Comparison of ENCODE assay signal across 1 cellular context in genomic region chr1:234978397-234979291, GRCh38.
TF ChIP-seq lines count a peak whose summit lies in the region.

No MANE protein-coding gene starts in this region.

TF ChIP-seq in HepG2, 621 proteins besides CTCF, POLR2A, EP300 and RAD21 (continued from another document and continues in another):
- TF ChIP-seq ATF5 (CRISPR knock-in tag; IDR thresholded peaks at IDR 0.05; ENCODE audit: low read depth) (no peak), BCL3 (CRISPR knock-in tag; IDR thresholded peaks at IDR 0.05) (no peak; the same call in 1 of the 2 replicates), REL (CRISPR knock-in tag; conservative IDR thresholded peaks at IDR 0.05) (no peak), RARA (CRISPR knock-in tag; IDR thresholded peaks at IDR 0.05) (peak; percentile 92), ARID5B (CRISPR knock-in tag; IDR thresholded peaks at IDR 0.05) (peak; percentile 95), ZNF572 (CRISPR knock-in tag; IDR thresholded peaks at IDR 0.05) (no peak), MTA1 (CRISPR knock-in tag; IDR thresholded peaks at IDR 0.05; ENCODE audit: borderline replicate concordance) (peak; percentile 83), SRY (CRISPR knock-in tag; IDR thresholded peaks at IDR 0.05) (no peak), ZNF501 (CRISPR knock-in tag; IDR thresholded peaks at IDR 0.05) (peak; percentile 82), SP5 (CRISPR knock-in tag; IDR thresholded peaks at IDR 0.05; ENCODE audit: borderline replicate concordance, low read depth) (peak; percentile 49), ZNF816 (CRISPR knock-in tag; IDR thresholded peaks at IDR 0.05; ENCODE audit: borderline replicate concordance) (no peak), ATM (IDR thresholded peaks at IDR 0.05; ENCODE audit: borderline replicate concordance) (no peak), JARID2 (CRISPR knock-in tag; IDR thresholded peaks at IDR 0.05; ENCODE audit: insufficient replicate concordance) (no peak), ZNF616 (CRISPR knock-in tag; IDR thresholded peaks at IDR 0.05; ENCODE audit: low read depth) (no peak), SIX1 (CRISPR knock-in tag; IDR thresholded peaks at IDR 0.05; ENCODE audit: borderline replicate concordance) (peak; percentile 90; the same call in 1 of the 2 replicates), MNT (IDR thresholded peaks at IDR 0.05) (peak; percentile 33; the same call in 1 of the 2 replicates), KAT8 (CRISPR knock-in tag; IDR thresholded peaks at IDR 0.05) (peak; percentile 72), ZNF770 (CRISPR knock-in tag; IDR thresholded peaks at IDR 0.05) (0 out of 2 replicates have a peak, but pooled peaks have one; percentile 16), BCLAF1 (IDR thresholded peaks at IDR 0.05) (no peak), GZF1 (CRISPR knock-in tag; IDR thresholded peaks at IDR 0.05) (no peak), HOXA7 (CRISPR knock-in tag; IDR thresholded peaks at IDR 0.05) (no peak), GMEB2 (CRISPR knock-in tag; IDR thresholded peaks at IDR 0.05; ENCODE audit: low read depth) (no peak), ZBTB49 (CRISPR knock-in tag; IDR thresholded peaks at IDR 0.05; ENCODE audit: borderline replicate concordance) (no peak), NR2F6 (IDR thresholded peaks at IDR 0.05) (peak; percentile 87), NR2F6 (CRISPR knock-in tag; IDR thresholded peaks at IDR 0.05) (peak; percentile 87), ZNF432 (CRISPR knock-in tag; IDR thresholded peaks at IDR 0.05; ENCODE audit: borderline replicate concordance) (no peak), NFRKB (IDR thresholded peaks at IDR 0.05) (no peak), PBX2 (CRISPR knock-in tag; IDR thresholded peaks at IDR 0.05) (no peak), ZKSCAN8 (CRISPR knock-in tag; IDR thresholded peaks at IDR 0.05; ENCODE audit: borderline replicate concordance) (peak; percentile 86), AKAP8 (CRISPR knock-in tag; IDR thresholded peaks at IDR 0.05) (0 out of 2 replicates have a peak, but pooled peaks have one; percentile 68), STAG1 (CRISPR knock-in tag; IDR thresholded peaks at IDR 0.05) (peak; percentile 63), PAX8 (CRISPR knock-in tag; IDR thresholded peaks at IDR 0.05; ENCODE audit: borderline replicate concordance) (no peak), PHF21A (CRISPR knock-in tag; IDR thresholded peaks at IDR 0.05) (peak; percentile 73; the same call in 1 of the 2 replicates), FOXK2 (IDR thresholded peaks at IDR 0.05) (0 out of 2 replicates have a peak, but pooled peaks have one; percentile 34), ZNF17 (CRISPR knock-in tag; IDR thresholded peaks at IDR 0.05) (no peak), PLSCR1 (CRISPR knock-in tag; IDR thresholded peaks at IDR 0.05; ENCODE audit: borderline replicate concordance) (no peak), TFE3 (CRISPR knock-in tag; IDR thresholded peaks at IDR 0.05) (peak; percentile 99), CEBPG (CRISPR knock-in tag; IDR thresholded peaks at IDR 0.05) (peak; percentile 84), CBFB (CRISPR knock-in tag; IDR thresholded peaks at IDR 0.05) (peak; percentile 76), POLR2AphosphoS5 (IDR thresholded peaks at IDR 0.05; ENCODE audit: low read depth, low read length) (peak; percentile 44; the same call in 1 of the 2 replicates), ZNF891 (CRISPR knock-in tag; IDR thresholded peaks at IDR 0.05) (no peak), CREBL2 (CRISPR knock-in tag; IDR thresholded peaks at IDR 0.05; ENCODE audit: borderline replicate concordance) (no peak)
